In the genomic region with DNA sequence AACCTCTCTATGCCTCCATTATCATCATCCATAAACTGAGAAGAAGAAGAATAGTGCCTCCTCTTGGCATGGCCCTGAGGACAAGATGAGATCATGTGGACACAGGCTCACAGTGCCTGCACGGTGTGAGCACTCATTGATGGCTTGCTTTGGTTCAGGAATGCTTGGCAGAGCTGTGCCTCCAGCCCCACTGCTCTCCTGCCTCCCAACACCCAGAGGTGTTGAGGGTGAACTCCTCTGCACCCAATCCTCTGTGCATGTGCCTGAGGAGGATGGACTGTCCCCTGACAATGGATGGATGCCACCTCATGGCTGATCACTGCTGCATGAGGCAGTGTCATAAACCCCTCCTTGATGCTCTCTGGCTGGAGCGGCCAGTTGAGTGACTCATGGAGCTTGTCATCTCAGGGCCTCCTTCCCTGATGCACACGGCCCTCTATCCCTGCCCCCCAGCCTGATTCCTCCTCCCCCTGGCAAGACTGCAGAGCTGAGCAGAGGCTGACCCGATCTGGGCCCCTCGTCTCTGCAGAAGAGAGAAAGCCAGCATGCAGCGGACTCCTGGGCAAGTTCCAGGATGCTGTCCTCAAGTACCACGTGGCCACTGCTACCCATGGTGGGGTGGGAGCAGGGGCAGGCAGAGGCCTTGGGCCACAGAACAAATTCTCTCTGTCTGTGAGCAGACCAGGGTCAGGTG, we compare ENCODE assay signal across 10 cellular contexts.
A peak's percentile ranks its signal among the peaks of the same experiment; 100 is the strongest.
DNase-seq lines count a peak whose midpoint lies in the region; ATAC-seq and TF ChIP-seq lines count a peak whose summit lies in the region.
"Had no signal": no experiment of that assay in that cellular context is flagged by ENCODE, and none has a peak within 500 bp of the region (broad histone marks: within the 10 kb centered on the region; RNA-seq: fewer than 3 reads in every experiment).

No MANE protein-coding gene starts in this region.

- H3K4me1 ChIP-seq in foreskin keratinocyte: peaks cover 36% of the 10 kb centered on the region

- H3K27me3 Mint-ChIP-seq in activated CD8-positive, alpha-beta T cell treated with anti-CD3 and anti-CD28 coated beads for 36 hours: peaks cover 18% of the 10 kb centered on the region
- peaks cover 21% of the 10 kb centered on the region for H3K27me3 Mint-ChIP-seq in activated CD8-positive, alpha-beta T cell treated with anti-CD3 and anti-CD28 coated beads, Interleukin-2, amount 10 ng/mL, durations not matched to agents 7 days and 5 days (ENCODE audit: low read depth)

- no peaks in the 10 kb centered on the region for H3K9me3 Mint-ChIP-seq in activated CD8-positive, alpha-beta T cell treated with anti-CD3 and anti-CD28 coated beads for 36 hours
- no peaks in the 10 kb centered on the region for H3K9me3 Mint-ChIP-seq in activated CD8-positive, alpha-beta T cell treated with anti-CD3 and anti-CD28 coated beads, Interleukin-2, amount 10 ng/mL, durations not matched to agents 7 days and 5 days (ENCODE audit: insufficient read depth)

- peaks cover 21% of the 10 kb centered on the region for H3K4me1 Mint-ChIP-seq in activated CD8-positive, alpha-beta T cell treated with anti-CD3 and anti-CD28 coated beads for 36 hours (ENCODE audit: low read depth)
- no peaks in the 10 kb centered on the region for H3K4me1 Mint-ChIP-seq in activated CD8-positive, alpha-beta T cell treated with anti-CD3 and anti-CD28 coated beads, Interleukin-2, amount 10 ng/mL, durations not matched to agents 7 days and 5 days (ENCODE audit: low read depth)

- no peak overlapping the region for H3K27ac ChIP-seq in foreskin keratinocyte
- H3K27ac ChIP-seq in substantia nigra (ENCODE audit: low read depth, low read length, poor library complexity, severe bottlenecking): no peak overlapping the region
- H3K27ac ChIP-seq: cardiac muscle cell, upper lobe of left lung had no signal

- DNase-seq in activated CD8-positive, alpha-beta T cell treated with anti-CD3 and anti-CD28 coated beads for 36 hours: peak; percentile 31
- DNase-seq in activated CD8-positive, alpha-beta T cell treated with anti-CD3 and anti-CD28 coated beads, Interleukin-2, amount 10 ng/mL, durations not matched to agents 7 days and 5 days: no peak
- peak; percentile 36 to 75 for DNase-seq in foreskin keratinocyte
- peak in 32 of 49 donors; percentile 10 to 69 (median 35) for DNase-seq in substantia nigra (lab: John Stamatoyannopoulos, UW)
- DNase-seq in NCI-H774 (lab: John Stamatoyannopoulos, UW): no peak
- DNase-seq in middle frontal gyrus (ENCODE audit: extremely low spot score, low spot score): no peak
- no peak for DNase-seq in DMS114 treated with DMSO at 0.1 percent for 48 hours (lab: John Stamatoyannopoulos, UW; ENCODE audit: unreplicated experiment)

- CTCF ChIA-PET in activated CD8-positive, alpha-beta T cell treated with anti-CD3 and anti-CD28 coated beads for 36 hours (lab: Charles Lee): no interaction called here
- CTCF ChIA-PET in activated CD8-positive, alpha-beta T cell treated with anti-CD3 and anti-CD28 coated beads, Interleukin-2, amount 10 ng/mL, durations not matched to agents 7 days and 5 days (lab: Charles Lee): no interaction called here

- intact Hi-C loops in activated CD8-positive, alpha-beta T cell treated with anti-CD3 and anti-CD28 coated beads for 36 hours (cut with micrococcal nuclease): no loop called here

- no peaks in the 10 kb centered on the region for H3K27me3 ChIP-seq in foreskin keratinocyte
- H3K27me3 ChIP-seq: cardiac muscle cell, upper lobe of left lung had no signal

- H3K4me3 Mint-ChIP-seq in activated CD8-positive, alpha-beta T cell treated with anti-CD3 and anti-CD28 coated beads for 36 hours: no peak overlapping the region
- H3K4me3 Mint-ChIP-seq in activated CD8-positive, alpha-beta T cell treated with anti-CD3 and anti-CD28 coated beads, Interleukin-2, amount 10 ng/mL, durations not matched to agents 7 days and 5 days: no peak overlapping the region

- POLR2A ChIA-PET in activated CD8-positive, alpha-beta T cell treated with anti-CD3 and anti-CD28 coated beads for 36 hours (lab: Charles Lee): no interaction called here
- POLR2A ChIA-PET in activated CD8-positive, alpha-beta T cell treated with anti-CD3 and anti-CD28 coated beads, Interleukin-2, amount 10 ng/mL, durations not matched to agents 7 days and 5 days (lab: Charles Lee): no interaction called here

- no peak for TF ChIP-seq CTCF in activated CD8-positive, alpha-beta T cell treated with anti-CD3 and anti-CD28 coated beads for 36 hours (IDR thresholded peaks at IDR 0.05)
- TF ChIP-seq CTCF in foreskin keratinocyte (conservative IDR thresholded peaks at IDR 0.05): peak; percentile 15

- peak; percentile 71 for ATAC-seq in activated CD8-positive, alpha-beta T cell treated with anti-CD3 and anti-CD28 coated beads for 36 hours
- ATAC-seq in activated CD8-positive, alpha-beta T cell treated with anti-CD3 and anti-CD28 coated beads, Interleukin-2, amount 10 ng/mL, durations not matched to agents 7 days and 5 days: no peak
- peak; percentile 64 for ATAC-seq in foreskin keratinocyte

- peak overlapping the region; percentile 34 for H3K27ac Mint-ChIP-seq in activated CD8-positive, alpha-beta T cell treated with anti-CD3 and anti-CD28 coated beads for 36 hours
- H3K27ac Mint-ChIP-seq in activated CD8-positive, alpha-beta T cell treated with anti-CD3 and anti-CD28 coated beads, Interleukin-2, amount 10 ng/mL, durations not matched to agents 7 days and 5 days: no peak overlapping the region

- H3K36me3 Mint-ChIP-seq in activated CD8-positive, alpha-beta T cell treated with anti-CD3 and anti-CD28 coated beads for 36 hours (ENCODE audit: low read depth): no peaks in the 10 kb centered on the region
- no peaks in the 10 kb centered on the region for H3K36me3 Mint-ChIP-seq in activated CD8-positive, alpha-beta T cell treated with anti-CD3 and anti-CD28 coated beads, Interleukin-2, amount 10 ng/mL, durations not matched to agents 7 days and 5 days (ENCODE audit: low read depth)

TF ChIP-seq in PFSK-1, 5 proteins besides CTCF, POLR2A, EP300 and RAD21:
- TF ChIP-seq FOXP2 (optimal IDR thresholded peaks at IDR 0.05; ENCODE audit: borderline replicate concordance, extremely low read depth, extremely low read length, insufficient read depth) (peak; percentile 62), TAF1 (IDR thresholded peaks at IDR 0.05; ENCODE audit: borderline replicate concordance, insufficient read depth, low read length) (no peak), SIN3A (IDR thresholded peaks at IDR 0.05; ENCODE audit: borderline replicate concordance, insufficient read depth, low read length) (no peak), POLR2AphosphoS5 (IDR thresholded peaks at IDR 0.05; ENCODE audit: low read depth, low read length) (no peak)
- TF ChIP-seq, protein P1, sequence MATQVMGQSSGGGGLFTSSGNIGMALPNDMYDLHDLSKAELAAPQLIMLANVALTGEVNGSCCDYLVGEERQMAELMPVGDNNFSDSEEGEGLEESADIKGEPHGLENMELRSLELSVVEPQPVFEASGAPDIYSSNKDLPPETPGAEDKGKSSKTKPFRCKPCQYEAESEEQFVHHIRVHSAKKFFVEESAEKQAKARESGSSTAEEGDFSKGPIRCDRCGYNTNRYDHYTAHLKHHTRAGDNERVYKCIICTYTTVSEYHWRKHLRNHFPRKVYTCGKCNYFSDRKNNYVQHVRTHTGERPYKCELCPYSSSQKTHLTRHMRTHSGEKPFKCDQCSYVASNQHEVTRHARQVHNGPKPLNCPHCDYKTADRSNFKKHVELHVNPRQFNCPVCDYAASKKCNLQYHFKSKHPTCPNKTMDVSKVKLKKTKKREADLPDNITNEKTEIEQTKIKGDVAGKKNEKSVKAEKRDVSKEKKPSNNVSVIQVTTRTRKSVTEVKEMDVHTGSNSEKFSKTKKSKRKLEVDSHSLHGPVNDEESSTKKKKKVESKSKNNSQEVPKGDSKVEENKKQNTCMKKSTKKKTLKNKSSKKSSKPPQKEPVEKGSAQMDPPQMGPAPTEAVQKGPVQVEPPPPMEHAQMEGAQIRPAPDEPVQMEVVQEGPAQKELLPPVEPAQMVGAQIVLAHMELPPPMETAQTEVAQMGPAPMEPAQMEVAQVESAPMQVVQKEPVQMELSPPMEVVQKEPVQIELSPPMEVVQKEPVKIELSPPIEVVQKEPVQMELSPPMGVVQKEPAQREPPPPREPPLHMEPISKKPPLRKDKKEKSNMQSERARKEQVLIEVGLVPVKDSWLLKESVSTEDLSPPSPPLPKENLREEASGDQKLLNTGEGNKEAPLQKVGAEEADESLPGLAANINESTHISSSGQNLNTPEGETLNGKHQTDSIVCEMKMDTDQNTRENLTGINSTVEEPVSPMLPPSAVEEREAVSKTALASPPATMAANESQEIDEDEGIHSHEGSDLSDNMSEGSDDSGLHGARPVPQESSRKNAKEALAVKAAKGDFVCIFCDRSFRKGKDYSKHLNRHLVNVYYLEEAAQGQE (IDR thresholded peaks at IDR 0.05; ENCODE audit: insufficient read depth in 1 of 2, low read depth in 2 of 2, low read length in 2 of 2): peak in 1 of 2 experiments; percentile 53; a peak in 1 of 4 replicates

Comparison
In these comparisons a context has a peak if more than half of its experiments do, and no peak if none do; other contexts are left out.
1. DNase-seq: peak in activated CD8-positive, alpha-beta T cell treated with anti-CD3 and anti-CD28 coated beads for 36 hours (single experiment), foreskin keratinocyte (2 of 2) and substantia nigra (32 of 49); none in activated CD8-positive, alpha-beta T cell treated with anti-CD3 and anti-CD28 coated beads, Interleukin-2, amount 10 ng/mL, durations not matched to agents 7 days and 5 days (single experiment), NCI-H774 (single experiment), middle frontal gyrus (single experiment) and DMS114 treated with DMSO at 0.1 percent for 48 hours (single experiment).